ENCODE assay signal across 7 cellular contexts in the genomic region with DNA sequence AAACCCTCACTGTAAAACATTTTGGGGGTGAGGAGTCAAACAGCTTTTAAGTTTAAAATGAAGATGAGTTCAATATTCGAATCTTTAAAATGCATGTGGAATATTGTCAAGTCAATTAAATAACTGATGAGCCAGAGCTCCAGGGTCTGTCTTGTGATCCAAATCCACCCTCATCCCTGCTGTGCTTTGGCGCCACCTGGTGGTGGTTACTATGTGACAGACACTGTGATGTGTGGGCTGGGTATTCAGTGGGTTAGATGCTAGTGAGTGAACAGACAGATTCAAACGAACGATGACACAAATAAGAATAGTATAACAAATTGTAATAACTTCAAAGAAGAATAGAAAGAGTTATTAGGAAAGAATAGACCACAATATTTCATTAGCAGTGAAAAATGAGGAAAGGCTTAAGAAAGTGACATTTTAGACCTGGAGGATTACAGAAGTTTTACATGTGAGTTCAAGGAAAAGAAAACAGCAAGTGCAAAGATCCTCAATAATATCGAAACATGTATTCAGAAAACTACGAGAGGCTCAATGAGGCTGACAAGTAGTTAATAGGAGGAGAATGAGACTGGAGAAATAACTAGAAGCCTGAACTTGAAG. TPM values are rescaled to one million over a fixed set of nuclear protein-coding genes. Genes with fewer than 3 reads are reported as not detected.
A peak's percentile ranks its signal among the peaks of the same experiment; 100 is the strongest.
DNase-seq lines count a peak whose midpoint lies in the region; ATAC-seq, FAIRE-seq and TF ChIP-seq lines count a peak whose summit lies in the region.

No MANE protein-coding gene starts in this region.

- H3K9me3 Mint-ChIP-seq in GM23338, result no peaks in the 10 kb centered on the region
- no peaks in the 10 kb centered on the region for H3K9me3 Mint-ChIP-seq in T-cell
- no peaks in the 10 kb centered on the region for H3K9me3 Mint-ChIP-seq in astrocyte (ENCODE audit: unreplicated experiment)

- H3K4me3 ChIP-seq in GM12864 (ENCODE audit: low read depth, low read length), result no peak overlapping the region
- no peak overlapping the region for H3K4me3 ChIP-seq in GM23338
- H3K4me3 ChIP-seq in astrocyte (ENCODE audit: insufficient read depth, low read depth, low read length), result no peak overlapping the region
- H3K4me3 ChIP-seq in small intestine (ENCODE audit: low read depth in 1 of 2, low read length in 2 of 2), result no peak overlapping the region

- CTCF ChIA-PET in T-cell (lab: Charles Lee), result interaction anchor here (0.6 to 2.5 kb wide), 5 partner anchors 11 to 1019 kb away, joined by 3 to 9 read pairs (median 3); no protein-coding TSS in a partner anchor

- H3K4me3 Mint-ChIP-seq in GM23338, result no peak overlapping the region
- H3K4me3 Mint-ChIP-seq in T-cell, result no peak overlapping the region
- H3K4me3 Mint-ChIP-seq in astrocyte (ENCODE audit: unreplicated experiment), result no peak overlapping the region

- no peaks in the 10 kb centered on the region for H3K79me2 ChIP-seq in GM23338 (replicated peaks; ENCODE audit: insufficient read depth)
- no peaks in the 10 kb centered on the region for H3K79me2 ChIP-seq in astrocyte (ENCODE audit: insufficient read depth, low read length)

- H3K27me3 ChIP-seq in GM23338 (ENCODE audit: insufficient read depth), result no peaks in the 10 kb centered on the region
- no peaks in the 10 kb centered on the region for H3K27me3 ChIP-seq in astrocyte (ENCODE audit: insufficient read depth, low read length)
- no peaks in the 10 kb centered on the region for H3K27me3 ChIP-seq in small intestine (ENCODE audit: control insufficient read depth in 2 of 2, insufficient read depth in 2 of 2, low read length in 2 of 2)

- FAIRE-seq in astrocyte (lab: Jason Lieb, UNC) (peak; percentile 47), small intestine (lab: Jason Lieb, UNC) (no peak)

- H3K36me3 Mint-ChIP-seq in GM23338 (ENCODE audit: low read depth) (no peaks in the 10 kb centered on the region), T-cell (no peaks in the 10 kb centered on the region), astrocyte (ENCODE audit: low read depth, unreplicated experiment) (no peaks in the 10 kb centered on the region)

- H3K27me3 Mint-ChIP-seq in GM23338 (ENCODE audit: insufficient read depth, low read depth, poor library complexity), result peaks cover 2% of the 10 kb centered on the region
- H3K27me3 Mint-ChIP-seq in T-cell, result peaks cover 10 to 14% of the 10 kb centered on the region in 2 donors
- no peaks in the 10 kb centered on the region for H3K27me3 Mint-ChIP-seq in astrocyte (ENCODE audit: low read depth, unreplicated experiment)

- H3K9me3 ChIP-seq in astrocyte (ENCODE audit: insufficient read depth, low read depth, low read length) (no peaks in the 10 kb centered on the region), small intestine (ENCODE audit: control insufficient read depth, low read depth) (no peaks in the 10 kb centered on the region)

- H3K27ac ChIP-seq in GM23338 (ENCODE audit: low read depth), result no peak overlapping the region
- H3K27ac ChIP-seq in astrocyte (ENCODE audit: low read depth, low read length), result no peak overlapping the region
- no peak overlapping the region for H3K27ac ChIP-seq in small intestine (ENCODE audit: low read depth in 1 of 2, low read length in 1 of 2)

- H3K4me1 ChIP-seq in GM23338 (ENCODE audit: insufficient read depth) (no peaks in the 10 kb centered on the region), astrocyte (ENCODE audit: insufficient read depth, low read length) (no peaks in the 10 kb centered on the region), small intestine (ENCODE audit: control insufficient read depth in 2 of 2, insufficient read depth in 1 of 2, low read depth in 1 of 2, low read length in 1 of 2) (no peaks in the 10 kb centered on the region)

- no peaks in the 10 kb centered on the region for H4K20me1 ChIP-seq in GM23338 (replicated peaks; ENCODE audit: insufficient read depth)
- H4K20me1 ChIP-seq in astrocyte (ENCODE audit: insufficient read depth, low read length), result no peaks in the 10 kb centered on the region

- no peaks in the 10 kb centered on the region for H3K9me2 ChIP-seq in GM23338 (ENCODE audit: insufficient read depth)

- no peaks in the 10 kb centered on the region for H3F3A ChIP-seq in GM23338 (replicated peaks; ENCODE audit: low read depth)

- no peak overlapping the region for H3K9ac ChIP-seq in astrocyte (ENCODE audit: low read length)

- H3K4me1 Mint-ChIP-seq in GM23338 (no peaks in the 10 kb centered on the region), T-cell (no peaks in the 10 kb centered on the region), astrocyte (ENCODE audit: low read depth, unreplicated experiment) (no peaks in the 10 kb centered on the region)

- ATAC-seq in GM23338, result peak; percentile 100
- peak in 3 of 4 experiments; percentile 56 to 65 (median 62) for ATAC-seq in T-cell (replicated peaks in 1 of 4)

- H3K27ac Mint-ChIP-seq in GM23338 (no peak overlapping the region), T-cell (no peak overlapping the region), astrocyte (ENCODE audit: unreplicated experiment) (no peak overlapping the region)

- DNase-seq in GM12864 (ENCODE audit: low read depth), result peak; percentile 27
- peak; percentile 90 for DNase-seq in GM23338 (ENCODE audit: low spot score)
- DNase-seq in LHCN-M2 (ENCODE audit: low read depth), result peak; percentile 70
- DNase-seq in T-cell, result peak; percentile 10 to 64 (median 42)
- DNase-seq in astrocyte (ENCODE audit: low read depth), result peak; percentile 34
- peak; percentile 51 to 78 for DNase-seq in hippocampal formation (lab: John Stamatoyannopoulos, UW)
- peak; percentile 68 for DNase-seq in small intestine

- H3K36me3 ChIP-seq in GM23338 (ENCODE audit: insufficient read depth) (no peaks in the 10 kb centered on the region), astrocyte (ENCODE audit: insufficient read depth, low read length) (no peaks in the 10 kb centered on the region), small intestine (ENCODE audit: control insufficient read depth in 2 of 2, insufficient read depth in 2 of 2, low read length in 2 of 2) (no peaks in the 10 kb centered on the region)

- peak; percentile 85 for TF ChIP-seq CTCF in GM12864 (IDR thresholded peaks at IDR 0.05; ENCODE audit: low read depth, low read length, missing control alignments)
- TF ChIP-seq CTCF in GM23338 (conservative IDR thresholded peaks at IDR 0.05; ENCODE audit: low read depth in 2 of 2), result peak; percentile 99 to 100
- peak; percentile 96 for TF ChIP-seq CTCF in astrocyte (IDR thresholded peaks at IDR 0.05; ENCODE audit: insufficient read depth, low read depth, low read length)

- no peak overlapping the region for H2AFZ ChIP-seq in GM23338
- no peak overlapping the region for H2AFZ ChIP-seq in astrocyte (ENCODE audit: low read depth, low read length)

- no peak overlapping the region for H3K4me2 ChIP-seq in GM23338
- H3K4me2 ChIP-seq in astrocyte (ENCODE audit: low read length), result no peak overlapping the region

- POLR2A ChIA-PET in T-cell (lab: Charles Lee), result no interaction called here

- WGBS in small intestine, 3 donors, result 16 to 34% (median 22%) methylated on average over 6 of the region's 6 CpGs

TF ChIP-seq in GM23338, 12 proteins besides CTCF, POLR2A, EP300 and RAD21 (continues in another document):
- TF ChIP-seq, protein P1, sequence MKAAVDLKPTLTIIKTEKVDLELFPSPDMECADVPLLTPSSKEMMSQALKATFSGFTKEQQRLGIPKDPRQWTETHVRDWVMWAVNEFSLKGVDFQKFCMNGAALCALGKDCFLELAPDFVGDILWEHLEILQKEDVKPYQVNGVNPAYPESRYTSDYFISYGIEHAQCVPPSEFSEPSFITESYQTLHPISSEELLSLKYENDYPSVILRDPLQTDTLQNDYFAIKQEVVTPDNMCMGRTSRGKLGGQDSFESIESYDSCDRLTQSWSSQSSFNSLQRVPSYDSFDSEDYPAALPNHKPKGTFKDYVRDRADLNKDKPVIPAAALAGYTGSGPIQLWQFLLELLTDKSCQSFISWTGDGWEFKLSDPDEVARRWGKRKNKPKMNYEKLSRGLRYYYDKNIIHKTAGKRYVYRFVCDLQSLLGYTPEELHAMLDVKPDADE (IDR thresholded peaks at IDR 0.05), result no peak
- TF ChIP-seq ZNF114 (CRISPR knock-in tag; IDR thresholded peaks at IDR 0.05), result no peak
- no peak for TF ChIP-seq NANOG (IDR thresholded peaks at IDR 0.05; ENCODE audit: borderline replicate concordance)

RNA-seq across cellular contexts. Expression of a gene that starts 51.4 kb away (rescaled TPM):
- total RNA-seq in GM23338 (2014; rRNA removed; shearing (Covaris generic)), result 2.3 and 3.0 TPM in 2 replicates
- polyA plus RNA-seq in GM23338 (2016; fragmentation: Nextera tagmentation; extraction: Ambion mirVana) (0.44 and 0.49 TPM in 2 replicates), small intestine (under 1 TPM in 1 of 3 donors, not detected in 2; 0.33 TPM)
- total RNA-seq in LHCN-M2 (2014; rRNA removed) (7.6 and 9.9 TPM in 2 replicates), T-cell (not detected), astrocyte (9.4 and 11.9 TPM in 2 replicates)
- 3.8 TPM for polyA plus RNA-seq in LHCN-M2 (2012)

Comparison
In these comparisons a context has a peak if more than half of its experiments do, and no peak if none do; other contexts are left out.
1. DNase-seq: peak in every context shown above with its lines; median percentile 90 in GM23338; 70 in LHCN-M2; 68 in small intestine; 64 in hippocampal formation; 42 in T-cell; 34 in astrocyte; 27 in GM12864.